In the genomic region with DNA sequence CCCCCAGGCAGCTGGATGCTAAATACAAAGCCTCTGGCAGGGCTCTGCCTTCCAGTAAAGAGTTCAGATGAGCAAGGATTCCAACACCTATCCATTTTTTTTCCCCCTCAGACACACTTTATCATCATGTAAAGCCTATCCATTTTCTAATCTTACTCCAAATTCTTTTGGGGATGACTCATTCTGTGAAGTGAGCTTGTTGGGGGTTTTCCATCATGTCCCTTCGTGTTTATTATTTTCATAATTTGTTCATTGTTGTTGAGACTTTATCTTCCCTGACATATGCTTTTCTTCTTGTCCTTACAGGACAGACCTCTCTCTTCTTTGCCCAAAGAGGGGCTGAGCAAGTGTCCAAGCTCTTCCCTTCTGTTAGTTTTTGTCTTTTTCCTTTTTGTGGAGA, we compare ENCODE assay signal across 18 cellular contexts. TPM values are rescaled to one million over a fixed set of nuclear protein-coding genes. Genes with fewer than 3 reads are reported as not detected.
DNase-seq lines count a peak whose midpoint lies in the region; ATAC-seq and TF ChIP-seq lines count a peak whose summit lies in the region.
"Had no signal": no experiment of that assay in that cellular context is flagged by ENCODE, and none has a peak within 500 bp of the region (broad histone marks: within the 10 kb centered on the region; RNA-seq: fewer than 3 reads in every experiment).

No MANE protein-coding gene starts in this region.

- H3K4me3 Mint-ChIP-seq in activated CD4-positive, alpha-beta T cell treated with anti-CD3 and anti-CD28 coated beads, Interleukin-2, amount 10 ng/mL, durations not matched to agents 24 days and 14 days, result peak overlapping the region; percentile 14
- H3K4me3 Mint-ChIP-seq: activated naive CD8-positive, alpha-beta T cell; CD8-positive, alpha-beta memory T cell had no signal

- H3K4me2 ChIP-seq in skeletal muscle satellite cell (ENCODE audit: low read length), result peak overlapping the region; percentile 12

- H3K36me3 ChIP-seq in RWPE2 (ENCODE audit: low read depth) (no peaks in the 10 kb centered on the region), skeletal muscle satellite cell (ENCODE audit: insufficient read depth, low read length) (no peaks in the 10 kb centered on the region)
- H3K36me3 ChIP-seq: heart left ventricle had no signal

- H3K4me1 Mint-ChIP-seq in activated CD4-positive, alpha-beta T cell treated with anti-CD3 and anti-CD28 coated beads, Interleukin-2, amount 10 ng/mL, durations not matched to agents 24 days and 14 days, result peaks cover 26% of the 10 kb centered on the region

- H3K9me3 Mint-ChIP-seq in activated CD4-positive, alpha-beta T cell treated with anti-CD3 and anti-CD28 coated beads, Interleukin-2, amount 10 ng/mL, durations not matched to agents 24 days and 14 days, result no peaks in the 10 kb centered on the region
- H3K9me3 Mint-ChIP-seq: CD8-positive, alpha-beta memory T cell had no signal

- no peaks in the 10 kb centered on the region for H3K9me3 ChIP-seq in RWPE2 (ENCODE audit: severe bottlenecking)
- H3K9me3 ChIP-seq in skeletal muscle satellite cell (replicated peaks; ENCODE audit: low read length), result no peaks in the 10 kb centered on the region
- H3K9me3 ChIP-seq: heart left ventricle had no signal

- H3K27ac ChIP-seq in RWPE2 (ENCODE audit: poor library complexity, severe bottlenecking), result no peak overlapping the region
- H3K27ac ChIP-seq: heart left ventricle had no signal

- no peak overlapping the region for H3K4me3 ChIP-seq in RWPE2 (ENCODE audit: severe bottlenecking)
- H3K4me3 ChIP-seq in skeletal muscle satellite cell (ENCODE audit: low read length), result no peak overlapping the region
- H3K4me3 ChIP-seq: heart left ventricle had no signal

- peak overlapping the region; percentile 21 for H3K27ac Mint-ChIP-seq in activated CD4-positive, alpha-beta T cell treated with anti-CD3 and anti-CD28 coated beads, Interleukin-2, amount 10 ng/mL, durations not matched to agents 24 days and 14 days
- H3K27ac Mint-ChIP-seq: activated naive CD8-positive, alpha-beta T cell; progenitor cell of endocrine pancreas had no signal

- H3K4me1 ChIP-seq in RWPE2 (ENCODE audit: insufficient read depth, poor library complexity, severe bottlenecking) (no peaks in the 10 kb centered on the region), skeletal muscle satellite cell (ENCODE audit: control insufficient read depth, insufficient read depth, low read length) (peaks cover 8% of the 10 kb centered on the region)

- no peaks in the 10 kb centered on the region for H3K27me3 Mint-ChIP-seq in activated CD4-positive, alpha-beta T cell treated with anti-CD3 and anti-CD28 coated beads, Interleukin-2, amount 10 ng/mL, durations not matched to agents 24 days and 14 days
- H3K27me3 Mint-ChIP-seq: activated naive CD8-positive, alpha-beta T cell; progenitor cell of endocrine pancreas had no signal

- 0 out of 3 replicates have a peak, but pooled peaks have one; percentile 42 for ATAC-seq in RWPE2 (ENCODE audit: low read depth)
- ATAC-seq in HG03108 (IDR thresholded peaks at IDR 0.05; ENCODE audit: unreplicated experiment), result no peak
- ATAC-seq: heart left ventricle, Panc1 had no signal

- TF ChIP-seq CTCF in RWPE2 (IDR thresholded peaks at IDR 0.05; ENCODE audit: poor library complexity, severe bottlenecking), result no peak

- DNase-seq in activated CD4-positive, alpha-beta T cell treated with anti-CD3 and anti-CD28 coated beads, Interleukin-2, amount 10 ng/mL, durations not matched to agents 24 days and 14 days, result no peak
- no peak for DNase-seq in activated CD4-positive, alpha-beta T cell treated with anti-CD3 and anti-CD28 coated beads for 4 hours
- no peak for DNase-seq in RWPE2 (ENCODE audit: low spot score)
- peak; percentile 44 for DNase-seq in dermis blood vessel endothelial cell
- DNase-seq in inferior parietal cortex (ENCODE audit: extremely low spot score), result no peak
- DNase-seq in cerebellum (ENCODE audit: low spot score), result no peak
- DNase-seq: 8988T; CD8-positive, alpha-beta memory T cell; cerebellar nuclear complex; heart left ventricle; kidney glomerular epithelial cell; NCI-H2029; NCI-H748 treated with DMSO at 0.1 percent for 48 hours had no signal

- H3K36me3 Mint-ChIP-seq in activated CD4-positive, alpha-beta T cell treated with anti-CD3 and anti-CD28 coated beads, Interleukin-2, amount 10 ng/mL, durations not matched to agents 24 days and 14 days (ENCODE audit: low read depth), result peaks cover 1% of the 10 kb centered on the region
- H3K36me3 Mint-ChIP-seq: activated naive CD8-positive, alpha-beta T cell; CD8-positive, alpha-beta memory T cell had no signal

- H3K27me3 ChIP-seq in RWPE2 (ENCODE audit: insufficient read depth, poor library complexity, severe bottlenecking) (no peaks in the 10 kb centered on the region), skeletal muscle satellite cell (ENCODE audit: control insufficient read depth, insufficient read depth, low read length) (no peaks in the 10 kb centered on the region)
- H3K27me3 ChIP-seq: heart left ventricle had no signal

- no peak overlapping the region for H3K9ac ChIP-seq in skeletal muscle satellite cell (ENCODE audit: low read depth, low read length)

- intact Hi-C loops in activated CD4-positive, alpha-beta T cell treated with anti-CD3 and anti-CD28 coated beads, Interleukin-2, amount 10 ng/mL, durations not matched to agents 24 days and 14 days (cut with micrococcal nuclease), result no loop called here

RNA-seq across cellular contexts. Expression of a gene that starts 34.7 kb away (rescaled TPM):
- total RNA-seq in activated CD4-positive, alpha-beta T cell treated with anti-CD3 and anti-CD28 coated beads, Interleukin-2, amount 10 ng/mL, durations not matched to agents 24 days and 14 days, result 19.5 and 19.8 TPM in 2 replicates
- total RNA-seq in dermis blood vessel endothelial cell, result 134 and 145 TPM in 2 replicates
- 16.8 and 17.0 TPM in 2 replicates for total RNA-seq in skeletal muscle satellite cell (2012; rRNA removed)
- total RNA-seq in cerebellum, result 58.1 TPM
